In genomic region chr3:45008117-45008516, GRCh38 we compare ENCODE assay signal across 20 cellular contexts. TPM values are rescaled to one million over a fixed set of nuclear protein-coding genes. Genes with fewer than 3 reads are reported as not detected.
A peak's percentile ranks its signal among the peaks of the same experiment; 100 is the strongest.
DNase-seq lines count a peak whose midpoint lies in the region; ATAC-seq and TF ChIP-seq lines count a peak whose summit lies in the region.
"Had no signal": no experiment of that assay in that cellular context is flagged by ENCODE, and none has a peak within 500 bp of the region (broad histone marks: within the 10 kb centered on the region; RNA-seq: fewer than 3 reads in every experiment).

No MANE protein-coding gene starts in this region.

- H3K36me3 Mint-ChIP-seq in activated T-helper 2 cell treated with anti-CD3 and anti-CD28 coated beads, Interferon-gamma antibody, Interleukin-2, Interleukin-4, amounts not matched to agents 10 μg/mL and 5 μg/mL and 100 μg/mL, durations not matched to agents 14 hours and 24 hours and 36 hours (ENCODE audit: low read depth): peaks cover 82% of the 10 kb centered on the region
- peaks cover 87% of the 10 kb centered on the region for H3K36me3 Mint-ChIP-seq in stimulated activated effector memory CD8-positive, alpha-beta T cell treated with anti-CD3 and anti-CD28 coated beads, Interleukin-12 subunit alpha, Interleukin-12 subunit beta, amount 100 ng/mL, for 72 hours

- no peak for TF ChIP-seq CTCF in fibroblast of the aortic adventitia (IDR thresholded peaks at IDR 0.05; ENCODE audit: insufficient read depth, low read length)

- H3K4me1 Mint-ChIP-seq in activated T-helper 2 cell treated with anti-CD3 and anti-CD28 coated beads, Interferon-gamma antibody, Interleukin-2, Interleukin-4, amounts not matched to agents 10 μg/mL and 5 μg/mL and 100 μg/mL, durations not matched to agents 14 hours and 24 hours and 36 hours (ENCODE audit: low read depth): peaks cover 17% of the 10 kb centered on the region
- peaks cover 18% of the 10 kb centered on the region for H3K4me1 Mint-ChIP-seq in stimulated activated effector memory CD8-positive, alpha-beta T cell treated with anti-CD3 and anti-CD28 coated beads, Interleukin-12 subunit alpha, Interleukin-12 subunit beta, amount 100 ng/mL, for 72 hours
- H3K4me1 Mint-ChIP-seq: neural crest cell had no signal

- H3K27ac Mint-ChIP-seq in activated T-helper 2 cell treated with anti-CD3 and anti-CD28 coated beads, Interferon-gamma antibody, Interleukin-2, Interleukin-4, amounts not matched to agents 10 μg/mL and 5 μg/mL and 100 μg/mL, durations not matched to agents 14 hours and 24 hours and 36 hours: peak overlapping the region; percentile 6
- no peak overlapping the region for H3K27ac Mint-ChIP-seq in stimulated activated effector memory CD8-positive, alpha-beta T cell treated with anti-CD3 and anti-CD28 coated beads, Interleukin-12 subunit alpha, Interleukin-12 subunit beta, amount 100 ng/mL, for 72 hours
- H3K27ac Mint-ChIP-seq: activated naive CD8-positive, alpha-beta T cell treated with anti-CD3 and anti-CD28 coated beads, Interleukin-2, amount 10 ng/mL, durations not matched to agents 7 days and 5 days; memory B cell had no signal

- H3K27me3 Mint-ChIP-seq in activated T-helper 2 cell treated with anti-CD3 and anti-CD28 coated beads, Interferon-gamma antibody, Interleukin-2, Interleukin-4, amounts not matched to agents 10 μg/mL and 5 μg/mL and 100 μg/mL, durations not matched to agents 14 hours and 24 hours and 36 hours (ENCODE audit: low read depth): no peaks in the 10 kb centered on the region
- H3K27me3 Mint-ChIP-seq: activated naive CD8-positive, alpha-beta T cell treated with anti-CD3 and anti-CD28 coated beads, Interleukin-2, amount 10 ng/mL, durations not matched to agents 7 days and 5 days; central memory CD8-positive, alpha-beta T cell; memory B cell had no signal

- H3K9me3 Mint-ChIP-seq in activated T-helper 2 cell treated with anti-CD3 and anti-CD28 coated beads, Interferon-gamma antibody, Interleukin-2, Interleukin-4, amounts not matched to agents 10 μg/mL and 5 μg/mL and 100 μg/mL, durations not matched to agents 14 hours and 24 hours and 36 hours: peaks cover 7% of the 10 kb centered on the region
- H3K9me3 Mint-ChIP-seq in stimulated activated effector memory CD8-positive, alpha-beta T cell treated with anti-CD3 and anti-CD28 coated beads, Interleukin-12 subunit alpha, Interleukin-12 subunit beta, amount 100 ng/mL, for 72 hours: no peaks in the 10 kb centered on the region
- H3K9me3 Mint-ChIP-seq: central memory CD8-positive, alpha-beta T cell had no signal

- DNase-seq in EL: peak; percentile 65
- DNase-seq in activated T-helper 2 cell treated with anti-CD3 and anti-CD28 coated beads, Interferon-gamma antibody, Interleukin-2, Interleukin-4, amounts not matched to agents 10 μg/mL and 5 μg/mL and 100 μg/mL, durations not matched to agents 14 hours and 24 hours and 36 hours (ENCODE audit: low spot score): no peak
- DNase-seq in fibroblast of the aortic adventitia (ENCODE audit: low read depth): peak; percentile 64
- peak; percentile 52 for DNase-seq in skeletal muscle cell (ENCODE audit: low read depth)
- no peak for DNase-seq in NCI-H2171 (lab: John Stamatoyannopoulos, UW)
- DNase-seq in UCSD-AML1 (lab: John Stamatoyannopoulos, UW; ENCODE audit: unreplicated experiment): no peak
- DNase-seq in stimulated activated effector memory CD8-positive, alpha-beta T cell treated with anti-CD3 and anti-CD28 coated beads, Interleukin-12 subunit alpha, Interleukin-12 subunit beta, amount 100 ng/mL, for 72 hours (ENCODE audit: low spot score in 2 of 2): no peak
- DNase-seq: activated CD4-positive, alpha-beta T cell treated with anti-CD3 and anti-CD28 coated beads, Interleukin-2, amount 50 U/mL, for 1 hour; activated naive CD8-positive, alpha-beta T cell treated with anti-CD3 and anti-CD28 coated beads, Interleukin-2, amount 10 ng/mL, durations not matched to agents 7 days and 5 days; activated T-cell treated with anti-CD3 and anti-CD28 coated beads, Interleukin-2, amount 50 U/mL, for 1 hour; effector CD8-positive, alpha-beta T cell; NCI-H82 had no signal

- H3K4me3 ChIP-seq in fibroblast of the aortic adventitia (ENCODE audit: low read depth, low read length) (no peak overlapping the region), skeletal muscle cell (ENCODE audit: low read depth, low read length) (no peak overlapping the region)
- H3K4me3 ChIP-seq: BLaER1 treated with 17β-estradiol and CSF1 and Interleukin-3, amounts not matched to agents 10 nM and 100 nM had no signal

- no peak overlapping the region for H3K4me3 Mint-ChIP-seq in activated T-helper 2 cell treated with anti-CD3 and anti-CD28 coated beads, Interferon-gamma antibody, Interleukin-2, Interleukin-4, amounts not matched to agents 10 μg/mL and 5 μg/mL and 100 μg/mL, durations not matched to agents 14 hours and 24 hours and 36 hours (ENCODE audit: low read depth)
- no peak overlapping the region for H3K4me3 Mint-ChIP-seq in stimulated activated effector memory CD8-positive, alpha-beta T cell treated with anti-CD3 and anti-CD28 coated beads, Interleukin-12 subunit alpha, Interleukin-12 subunit beta, amount 100 ng/mL, for 72 hours
- H3K4me3 Mint-ChIP-seq: activated naive CD8-positive, alpha-beta T cell treated with anti-CD3 and anti-CD28 coated beads, Interleukin-2, amount 10 ng/mL, durations not matched to agents 7 days and 5 days; central memory CD8-positive, alpha-beta T cell; memory B cell; neural crest cell had no signal

- intact Hi-C loops in activated T-helper 2 cell treated with anti-CD3 and anti-CD28 coated beads, Interferon-gamma antibody, Interleukin-2, Interleukin-4, amounts not matched to agents 10 μg/mL and 5 μg/mL and 100 μg/mL, durations not matched to agents 14 hours and 24 hours and 36 hours (cut with micrococcal nuclease): no loop called here

- ATAC-seq in stimulated activated effector memory CD8-positive, alpha-beta T cell treated with anti-CD3 and anti-CD28 coated beads, Interleukin-12 subunit alpha, Interleukin-12 subunit beta, amount 100 ng/mL, for 72 hours: no peak
- ATAC-seq: HepG2, Panc1, SK-N-SH treated with all-trans-retinoic acid at 6 μM for 48 hours had no signal

RNA-seq across cellular contexts. Expression of gene CLEC3B, which starts 18.0 kb away (rescaled TPM):
- total RNA-seq in activated T-helper 2 cell treated with anti-CD3 and anti-CD28 coated beads, Interferon-gamma antibody, Interleukin-2, Interleukin-4, amounts not matched to agents 10 μg/mL and 5 μg/mL and 100 μg/mL, durations not matched to agents 14 hours and 24 hours and 36 hours: 0.21 TPM in 1 of 2 replicates, not detected in the other
- total RNA-seq in fibroblast of the aortic adventitia (ENCODE audit: low replicate concordance): 10.5 and 12.4 TPM in 2 replicates
- total RNA-seq: glomerular endothelial cell, HepG2, neural crest cell had no signal

RNA-seq across cellular contexts. Expression of gene EXOSC7, which starts 32.1 kb away (rescaled TPM):
- total RNA-seq in activated T-helper 2 cell treated with anti-CD3 and anti-CD28 coated beads, Interferon-gamma antibody, Interleukin-2, Interleukin-4, amounts not matched to agents 10 μg/mL and 5 μg/mL and 100 μg/mL, durations not matched to agents 14 hours and 24 hours and 36 hours: 83.0 and 86.5 TPM in 2 replicates
- 26.8 and 80.2 TPM in 2 replicates for total RNA-seq in fibroblast of the aortic adventitia (ENCODE audit: low replicate concordance)

RNA-seq across cellular contexts. Expression of gene ZDHHC3, which starts 32.1 kb away (rescaled TPM):
- 38.0 and 40.3 TPM in 2 replicates for total RNA-seq in activated T-helper 2 cell treated with anti-CD3 and anti-CD28 coated beads, Interferon-gamma antibody, Interleukin-2, Interleukin-4, amounts not matched to agents 10 μg/mL and 5 μg/mL and 100 μg/mL, durations not matched to agents 14 hours and 24 hours and 36 hours
- total RNA-seq in fibroblast of the aortic adventitia (ENCODE audit: low replicate concordance): 60.2 and 86.8 TPM in 2 replicates

Comparison
In these comparisons a context has a peak if more than half of its experiments do, and no peak if none do; other contexts are left out.
1. DNase-seq: peak in EL (single experiment), fibroblast of the aortic adventitia (single experiment) and skeletal muscle cell (single experiment); none in activated T-helper 2 cell treated with anti-CD3 and anti-CD28 coated beads, Interferon-gamma antibody, Interleukin-2, Interleukin-4, amounts not matched to agents 10 μg/mL and 5 μg/mL and 100 μg/mL, durations not matched to agents 14 hours and 24 hours and 36 hours (single experiment), NCI-H2171 (single experiment), UCSD-AML1 (single experiment) and stimulated activated effector memory CD8-positive, alpha-beta T cell treated with anti-CD3 and anti-CD28 coated beads, Interleukin-12 subunit alpha, Interleukin-12 subunit beta, amount 100 ng/mL, for 72 hours (0 of 2).